In the genomic region with DNA sequence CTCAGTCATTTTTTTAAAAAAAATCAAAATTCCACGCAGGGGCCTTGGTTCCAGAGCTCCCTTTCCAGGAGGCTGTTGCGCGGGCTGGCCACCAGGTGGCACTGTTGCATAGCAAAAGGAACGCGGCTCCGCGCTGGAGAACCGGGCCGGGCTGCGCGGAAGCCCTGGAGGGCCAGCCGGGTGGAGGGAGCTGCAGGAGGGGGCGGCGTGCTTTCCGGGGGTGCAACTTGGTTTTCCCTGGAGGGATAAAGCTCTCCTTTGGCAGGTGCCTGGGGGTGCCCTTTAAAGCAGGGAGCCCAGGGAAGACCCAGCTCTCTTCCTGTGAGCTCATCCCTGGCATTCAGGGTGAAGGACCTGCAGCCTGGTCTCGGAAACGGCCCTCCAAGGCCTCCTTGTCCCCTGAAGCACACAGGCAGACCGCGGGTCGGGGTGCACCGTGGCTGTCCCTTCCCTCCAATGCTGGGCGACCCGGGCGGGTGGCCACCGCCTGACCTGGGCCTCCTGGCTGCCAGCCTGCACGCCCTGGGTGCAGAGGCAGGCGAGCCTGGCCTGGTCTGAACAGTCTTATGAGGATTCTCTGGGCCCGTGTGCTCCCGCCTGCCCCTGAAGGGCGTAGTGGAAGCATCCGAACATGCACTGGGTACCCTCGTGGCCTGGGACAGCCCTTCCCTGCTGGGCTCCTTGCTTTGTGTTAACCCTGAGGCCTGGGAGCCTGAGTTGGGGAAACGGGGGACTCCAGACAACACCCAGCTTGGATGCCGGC, we compare ENCODE assay signal across 8 cellular contexts. TPM values are rescaled to one million over a fixed set of nuclear protein-coding genes. Genes with fewer than 3 reads are reported as not detected.
DNase-seq lines count a peak whose midpoint lies in the region; ATAC-seq, FAIRE-seq and TF ChIP-seq lines count a peak whose summit lies in the region.

No MANE protein-coding gene starts in this region.

- H3K4me3 Mint-ChIP-seq in osteocyte (ENCODE audit: unreplicated experiment): no peak overlapping the region

- H3K27ac Mint-ChIP-seq in osteocyte (ENCODE audit: unreplicated experiment): no peak overlapping the region

- FAIRE-seq in H54 (lab: Jason Lieb, UNC): no peak

- no peak for ATAC-seq in HG02571 (IDR thresholded peaks at IDR 0.05; ENCODE audit: unreplicated experiment)

- no peaks in the 10 kb centered on the region for H3K9me3 Mint-ChIP-seq in osteocyte (ENCODE audit: unreplicated experiment)

- WGBS in tibial nerve, 2 donors: 29 to 35% methylated on average over 26 to 29 of the region's 34 CpGs

- no peaks in the 10 kb centered on the region for H3K4me1 Mint-ChIP-seq in osteocyte (ENCODE audit: unreplicated experiment)

- peaks cover 0 to 9% (median 0%) of the 10 kb centered on the region in 4 donors for H3K4me1 ChIP-seq in tibial nerve

- TF ChIP-seq CTCF in BJ (IDR thresholded peaks at IDR 0.05; ENCODE audit: insufficient read depth, low read depth, low read length) (peak; percentile 96), osteocyte (IDR thresholded peaks at IDR 0.05) (peak; percentile 99), tibial nerve (IDR thresholded peaks at IDR 0.05) (peak; percentile 94 to 99 (median 96))

- CTCF ChIA-PET in BJ (lab: Yijun Ruan, JAX): interaction anchor here (0.6 to 6.2 kb wide), 51 partner anchors 8 to 855 kb away, joined by 3 to 70 read pairs (median 5); a partner anchor contains a TSS

- H3K27me3 Mint-ChIP-seq in osteocyte (ENCODE audit: unreplicated experiment): peaks cover 27% of the 10 kb centered on the region

- H3K36me3 Mint-ChIP-seq in osteocyte (ENCODE audit: unreplicated experiment): no peaks in the 10 kb centered on the region

- TF ChIP-seq POLR2A in H54 (IDR thresholded peaks at IDR 0.05; ENCODE audit: low read depth, low read length): no peak
- TF ChIP-seq POLR2A in tibial nerve (IDR thresholded peaks at IDR 0.05): no peak

- H3K27ac ChIP-seq in tibial nerve: no peak overlapping the region

- peaks cover 6% of the 10 kb centered on the region for H3K27me3 ChIP-seq in BJ (ENCODE audit: control insufficient read depth, insufficient read depth, low read length)
- peaks cover 0 to 11% of the 10 kb centered on the region in 2 donors for H3K27me3 ChIP-seq in tibial nerve

- DNase-seq in BJ (ENCODE audit: low read depth) (no peak), H54 (ENCODE audit: insufficient read length, low spot score) (peak; percentile 91), RPMI8226 (peak; percentile 59), germinal center (ENCODE audit: low spot score) (peak; percentile 86), osteocyte (ENCODE audit: extremely low spot score, unreplicated experiment) (peak; percentile 93), tibial nerve (ENCODE audit: low spot score in 2 of 2) (peak; percentile 68 to 84)
- DNase-seq in activated effector memory CD4-positive, alpha-beta T cell treated with anti-CD3 and anti-CD28 coated beads, Interleukin-2, amount 50 U/mL, for 16 hours: peak; percentile 93

- H3K9me3 ChIP-seq in tibial nerve: no peaks in the 10 kb centered on the region

- H3K36me3 ChIP-seq in BJ (ENCODE audit: control insufficient read depth, insufficient read depth, low read length) (no peaks in the 10 kb centered on the region), tibial nerve (no peaks in the 10 kb centered on the region)

- H3K4me3 ChIP-seq in BJ (ENCODE audit: low read depth, low read length) (no peak overlapping the region), tibial nerve (no peak overlapping the region)

- POLR2A ChIA-PET in BJ (lab: Charles Lee): no interaction called here

- no peak for TF ChIP-seq EP300 in tibial nerve (IDR thresholded peaks at IDR 0.05)

RNA-seq across cellular contexts. Expression of a gene that starts 23.4 kb away (rescaled TPM):
- polyA plus RNA-seq in BJ (2011; rRNA removed): not detected in 2 replicates
- polyA minus RNA-seq in BJ (2011; rRNA and poly(A)+ RNA removed): not detected in 2 replicates
- not detected in 2 replicates for total RNA-seq in osteocyte
- not detected for total RNA-seq in tibial nerve

RNA-seq across cellular contexts. Expression of a gene that starts 31.0 kb away (rescaled TPM):
- polyA plus RNA-seq in BJ (2011; rRNA removed): not detected in 2 replicates
- not detected in 2 replicates for polyA minus RNA-seq in BJ (2011; rRNA and poly(A)+ RNA removed)
- total RNA-seq in osteocyte: not detected in 2 replicates
- not detected for total RNA-seq in tibial nerve

RNA-seq across cellular contexts. Expression of a gene that starts 44.0 kb away (rescaled TPM):
- not detected in 2 replicates for polyA plus RNA-seq in BJ (2011; rRNA removed)
- polyA minus RNA-seq in BJ (2011; rRNA and poly(A)+ RNA removed): not detected in 2 replicates
- not detected in 2 replicates for total RNA-seq in osteocyte
- total RNA-seq in tibial nerve: not detected

RNA-seq across cellular contexts. Expression of a gene that starts 44.7 kb away (rescaled TPM):
- not detected in 2 replicates for polyA plus RNA-seq in BJ (2011; rRNA removed)
- not detected in 2 replicates for polyA minus RNA-seq in BJ (2011; rRNA and poly(A)+ RNA removed)
- total RNA-seq in osteocyte (not detected in 2 replicates), tibial nerve (not detected)

RNA-seq across cellular contexts. Expression of a gene that starts 54.9 kb away (rescaled TPM):
- not detected in 2 replicates for polyA plus RNA-seq in BJ (2011; rRNA removed)
- polyA minus RNA-seq in BJ (2011; rRNA and poly(A)+ RNA removed): not detected in 2 replicates
- not detected in 2 replicates for total RNA-seq in osteocyte
- total RNA-seq in tibial nerve: not detected
